ENCODE assay signal across 8 cellular contexts in genomic region chr12:53051058-53051880, GRCh38. TPM values are rescaled to one million over a fixed set of nuclear protein-coding genes. Genes with fewer than 3 reads are reported as not detected.
DNase-seq lines count a peak whose midpoint lies in the region; ATAC-seq, FAIRE-seq and TF ChIP-seq lines count a peak whose summit lies in the region.

No MANE protein-coding gene starts in this region.

- H3K27me3 ChIP-seq in H7 (ENCODE audit: control insufficient read depth, insufficient read depth, low read length) (no peaks in the 10 kb centered on the region), adrenal gland (no peaks in the 10 kb centered on the region), hepatocyte (no peaks in the 10 kb centered on the region)

- DNase-seq in H7 (peak; percentile 26), adrenal gland (peak; percentile 75 to 93 (median 89)), hepatocyte (ENCODE audit: low spot score) (peak; percentile 74), skeletal muscle cell (ENCODE audit: low read depth) (peak; percentile 60), GOT3 (lab: John Stamatoyannopoulos, UW) (no peak), SKM-1 (lab: John Stamatoyannopoulos, UW; ENCODE audit: unreplicated experiment) (no peak), GM19239 (ENCODE audit: insufficient read length, low spot score) (no peak)

- H3K4me3 ChIP-seq in H7 (ENCODE audit: insufficient read depth, low read depth, low read length) (no peak overlapping the region), adrenal gland (peak overlapping the region in 3 of 4 donors; percentile 22 to 75 (median 46)), hepatocyte (peak overlapping the region; percentile 9), skeletal muscle cell (ENCODE audit: low read depth, low read length) (peak overlapping the region; percentile 71)

- ATAC-seq in HG03571 (IDR thresholded peaks at IDR 0.05; ENCODE audit: unreplicated experiment): no peak

- no peak for FAIRE-seq in GM19239 (lab: Jason Lieb, UNC)

- H2AFZ ChIP-seq in hepatocyte: no peak overlapping the region

- peak overlapping the region; percentile 75 to 99 (median 96) for H3K27ac ChIP-seq in adrenal gland
- peak overlapping the region; percentile 99 for H3K27ac ChIP-seq in hepatocyte

- TF ChIP-seq CTCF in adrenal gland (IDR thresholded peaks at IDR 0.05) (peak in 5 of 6 experiments; percentile 16 to 67 (median 52)), hepatocyte (IDR thresholded peaks at IDR 0.05; ENCODE audit: poor library complexity) (no peak)

- WGBS in adrenal gland, 4 donors: 14 to 20% (median 17%) methylated on average over 5 to 11 of the region's 11 CpGs
- WGBS in hepatocyte (ENCODE audit: low lambda C conversion rate, missing lambda C conversion rate): 56% methylated on average over 11 of the region's 11 CpGs

- H4K20me1 ChIP-seq in hepatocyte (ENCODE audit: insufficient read depth, poor library complexity, severe bottlenecking): no peaks in the 10 kb centered on the region

- peak overlapping the region; percentile 83 for H3K4me2 ChIP-seq in hepatocyte

- intact Hi-C loops in adrenal gland (cut with DNase I): no loop called here

- TF ChIP-seq POLR2A in adrenal gland (IDR thresholded peaks at IDR 0.05): peak; percentile 22 to 89

- peaks cover 75 to 79% of the 10 kb centered on the region in 2 donors for H3K4me1 ChIP-seq in adrenal gland (replicated peaks in 1 of 2)
- peaks cover 56% of the 10 kb centered on the region for H3K4me1 ChIP-seq in hepatocyte (ENCODE audit: insufficient read depth)

- H3K36me3 ChIP-seq in H7 (replicated peaks; ENCODE audit: control insufficient read depth, insufficient read depth, low read length) (peaks cover 4% of the 10 kb centered on the region; the same call in 1 of the 2 replicates), adrenal gland (replicated peaks in 1 of 2) (peaks cover 0 to 15% of the 10 kb centered on the region in 2 donors), hepatocyte (replicated peaks; ENCODE audit: insufficient read depth, low read depth) (no peaks in the 10 kb centered on the region)

- peaks cover 30% of the 10 kb centered on the region for H3K79me2 ChIP-seq in hepatocyte

- H3K9me2 ChIP-seq in hepatocyte (replicated peaks; ENCODE audit: insufficient read depth): no peaks in the 10 kb centered on the region

- no peaks in the 10 kb centered on the region for H3K9me3 ChIP-seq in adrenal gland (replicated peaks in 1 of 3)
- no peaks in the 10 kb centered on the region for H3K9me3 ChIP-seq in hepatocyte (ENCODE audit: low read depth)

RNA-seq across cellular contexts. Expression of gene TNS2, which starts 1.4 kb away (rescaled TPM):
- total RNA-seq in H7 (2014; rRNA removed; shearing (Covaris generic)): 7.6 and 8.7 TPM in 2 replicates
- 100 to 1,000 TPM in 7 of 8 donors, 10 to 100 TPM in 1; 55.8 to 268 (median 175) TPM for total RNA-seq in adrenal gland
- 1,000 to 10,000 TPM in 1 of 3 donors, 100 to 1,000 TPM in 1, 10 to 100 TPM in 1; 36.8 to 1,019 (median 396) TPM for polyA plus RNA-seq in adrenal gland
- total RNA-seq in hepatocyte: 15.9 and 16.9 TPM in 2 replicates
- polyA plus RNA-seq in hepatocyte: 32.2 and 41.8 TPM in 2 replicates

RNA-seq across cellular contexts. Expression of gene SPRYD3, which starts 27.9 kb away (rescaled TPM):
- 8.3 and 8.7 TPM in 2 replicates for total RNA-seq in H7 (2014; rRNA removed; shearing (Covaris generic))
- total RNA-seq in adrenal gland (10 to 100 TPM; 32.1 to 74.6 (median 46.7) TPM), hepatocyte (19.3 and 20.9 TPM in 2 replicates)
- polyA plus RNA-seq in adrenal gland (10 to 100 TPM; 16.4 to 52.8 (median 29.0) TPM), hepatocyte (24.6 and 25.8 TPM in 2 replicates)

RNA-seq across cellular contexts. Expression of gene EIF4B, which starts 45.0 kb away (rescaled TPM):
- 581 and 770 TPM in 2 replicates for total RNA-seq in H7 (2014; rRNA removed; shearing (Covaris generic))
- total RNA-seq in adrenal gland (100 to 1,000 TPM; 324 to 800 (median 570) TPM), hepatocyte (435 and 449 TPM in 2 replicates)
- polyA plus RNA-seq in adrenal gland (100 to 1,000 TPM in 2 of 3 donors, 10 to 100 TPM in 1; 77.1 to 282 (median 138) TPM), hepatocyte (53.5 and 65.1 TPM in 2 replicates)

RNA-seq across cellular contexts. Expression of gene IGFBP6, which starts 46.2 kb away (rescaled TPM):
- total RNA-seq in H7 (2014; rRNA removed; shearing (Covaris generic)): 10.8 and 17.5 TPM in 2 replicates
- 100 to 1,000 TPM in 6 of 8 donors, 10 to 100 TPM in 2; 39.5 to 559 (median 212) TPM for total RNA-seq in adrenal gland
- 100 to 1,000 TPM in 2 of 3 donors, 10 to 100 TPM in 1; 26.4 to 478 (median 337) TPM for polyA plus RNA-seq in adrenal gland
- 21.8 and 25.1 TPM in 2 replicates for total RNA-seq in hepatocyte
- 81.2 and 86.0 TPM in 2 replicates for polyA plus RNA-seq in hepatocyte

RNA-seq across cellular contexts. Expression of gene SOAT2, which starts 52.0 kb away (rescaled TPM):
- total RNA-seq in H7 (2014; rRNA removed; shearing (Covaris generic)): not detected in 2 replicates
- total RNA-seq in adrenal gland: under 1 TPM in 1 of 8 donors, not detected in 7; 0.79 TPM
- under 1 TPM in 2 of 3 donors, not detected in 1; 0.34 to 0.48 TPM for polyA plus RNA-seq in adrenal gland
- 18.9 and 21.8 TPM in 2 replicates for total RNA-seq in hepatocyte
- 28.9 and 29.4 TPM in 2 replicates for polyA plus RNA-seq in hepatocyte

Comparison
In these comparisons a context has a peak if more than half of its experiments do, and no peak if none do; other contexts are left out.
1. DNase-seq: peak in H7 (single experiment), adrenal gland (7 of 7), hepatocyte (single experiment) and skeletal muscle cell (single experiment); none in GOT3 (single experiment), SKM-1 (single experiment) and GM19239 (single experiment).